Comparison of ENCODE assay signal across 8 cellular contexts in genomic region chr22:30637701-30638114, GRCh38. TPM values are rescaled to one million over a fixed set of nuclear protein-coding genes. Genes with fewer than 3 reads are reported as not detected.
DNase-seq lines count a peak whose midpoint lies in the region; ATAC-seq lines count a peak whose summit lies in the region.
"Had no signal": no experiment of that assay in that cellular context is flagged by ENCODE, and none has a peak within 500 bp of the region (broad histone marks: within the 10 kb centered on the region; RNA-seq: fewer than 3 reads in every experiment).

No MANE protein-coding gene starts in this region.

- peaks cover 33% of the 10 kb centered on the region for H3K4me1 Mint-ChIP-seq in activated T-cell treated with anti-CD3 and anti-CD28 coated beads, Interleukin-2, amount 50 U/mL, for 24 hours (ENCODE audit: low read depth)
- peaks cover 15 to 34% of the 10 kb centered on the region in 2 donors for H3K4me1 Mint-ChIP-seq in stimulated activated naive B cell treated with anti-CD40 and anti-IgM and Interleukin-4, amounts not matched to agents 10 μg/mL and 1 μg/mL and 100 μg/mL, for 72 hours

- ATAC-seq in stimulated activated naive B cell treated with anti-CD40 and anti-IgM and Interleukin-4, amounts not matched to agents 10 μg/mL and 1 μg/mL and 100 μg/mL, for 72 hours (replicated peaks): no peak
- ATAC-seq in left lobe of liver: no peak
- ATAC-seq: esophagus mucosa, Right ventricle myocardium inferior had no signal

- H3K36me3 Mint-ChIP-seq in activated T-cell treated with anti-CD3 and anti-CD28 coated beads, Interleukin-2, amount 50 U/mL, for 24 hours (ENCODE audit: low read depth): peaks cover 24% of the 10 kb centered on the region
- H3K36me3 Mint-ChIP-seq in stimulated activated naive B cell treated with anti-CD40 and anti-IgM and Interleukin-4, amounts not matched to agents 10 μg/mL and 1 μg/mL and 100 μg/mL, for 72 hours: peaks cover 1 to 5% of the 10 kb centered on the region in 2 donors

- no peaks in the 10 kb centered on the region for H3K27me3 Mint-ChIP-seq in activated T-cell treated with anti-CD3 and anti-CD28 coated beads, Interleukin-2, amount 50 U/mL, for 24 hours
- no peaks in the 10 kb centered on the region for H3K27me3 Mint-ChIP-seq in stimulated activated naive B cell treated with anti-CD40 and anti-IgM and Interleukin-4, amounts not matched to agents 10 μg/mL and 1 μg/mL and 100 μg/mL, for 72 hours

- peaks cover 4% of the 10 kb centered on the region for H3K9me3 Mint-ChIP-seq in activated T-cell treated with anti-CD3 and anti-CD28 coated beads, Interleukin-2, amount 50 U/mL, for 24 hours
- no peaks in the 10 kb centered on the region for H3K9me3 Mint-ChIP-seq in stimulated activated naive B cell treated with anti-CD40 and anti-IgM and Interleukin-4, amounts not matched to agents 10 μg/mL and 1 μg/mL and 100 μg/mL, for 72 hours

- no peak for DNase-seq in activated T-cell treated with anti-CD3 and anti-CD28 coated beads, Interleukin-2, amount 50 U/mL, for 24 hours
- DNase-seq in activated T-cell treated with anti-CD3 and anti-CD28 coated beads, Interleukin-2, amount 50 U/mL, for 1 hour: no peak
- DNase-seq in dermis blood vessel endothelial cell: peak; percentile 21
- DNase-seq in stimulated activated naive B cell treated with anti-CD40 and anti-IgM and Interleukin-4, amounts not matched to agents 10 μg/mL and 1 μg/mL and 100 μg/mL, for 72 hours: no peak
- no peak for DNase-seq in left lobe of liver (ENCODE audit: low spot score)
- DNase-seq in UCSD-AML1 (lab: John Stamatoyannopoulos, UW; ENCODE audit: unreplicated experiment): no peak

- peak overlapping the region; percentile 62 for H3K27ac Mint-ChIP-seq in activated T-cell treated with anti-CD3 and anti-CD28 coated beads, Interleukin-2, amount 50 U/mL, for 24 hours
- H3K27ac Mint-ChIP-seq in stimulated activated naive B cell treated with anti-CD40 and anti-IgM and Interleukin-4, amounts not matched to agents 10 μg/mL and 1 μg/mL and 100 μg/mL, for 72 hours: peak overlapping the region; percentile 7

- peak overlapping the region; percentile 86 for H3K4me3 Mint-ChIP-seq in activated T-cell treated with anti-CD3 and anti-CD28 coated beads, Interleukin-2, amount 50 U/mL, for 24 hours
- no peak overlapping the region for H3K4me3 Mint-ChIP-seq in stimulated activated naive B cell treated with anti-CD40 and anti-IgM and Interleukin-4, amounts not matched to agents 10 μg/mL and 1 μg/mL and 100 μg/mL, for 72 hours

RNA-seq across cellular contexts. Expression of gene SLC35E4, which starts 2.1 kb away (rescaled TPM):
- total RNA-seq in dermis blood vessel endothelial cell (30.8 and 40.7 TPM in 2 replicates), left lobe of liver (0.33 TPM)

RNA-seq across cellular contexts. Expression of gene DUSP18, which starts 30.0 kb away (rescaled TPM):
- total RNA-seq in dermis blood vessel endothelial cell (14.0 and 15.4 TPM in 2 replicates), left lobe of liver (0.70 TPM)

RNA-seq across cellular contexts. Expression of gene TCN2, which starts 30.7 kb away (rescaled TPM):
- total RNA-seq in dermis blood vessel endothelial cell (63.1 and 101 TPM in 2 replicates), left lobe of liver (12.3 TPM)

RNA-seq across cellular contexts. Expression of gene PES1, which starts 46.0 kb away (rescaled TPM):
- 67.2 and 98.6 TPM in 2 replicates for total RNA-seq in dermis blood vessel endothelial cell
- total RNA-seq in left lobe of liver: 22.4 TPM

RNA-seq across cellular contexts. Expression of gene OSBP2, which starts 57.0 kb away (rescaled TPM):
- total RNA-seq in dermis blood vessel endothelial cell: 14.4 and 18.0 TPM in 2 replicates
- 0.63 TPM for total RNA-seq in left lobe of liver

Comparison
In these comparisons a context has a peak if more than half of its experiments do, and no peak if none do; other contexts are left out.
1. RNA of gene SLC35E4, which starts 2.1 kb away (total RNA-seq): 30.8 to 40.7 TPM in dermis blood vessel endothelial cell; 0.33 TPM in left lobe of liver (single experiment); every median in the first group is over 10 times any median in the second.